8 cellular contexts compared by ENCODE assay signal in genomic region chr16:75516189-75516966, GRCh38. TPM values are rescaled to one million over a fixed set of nuclear protein-coding genes. Genes with fewer than 3 reads are reported as not detected.
DNase-seq lines count a peak whose midpoint lies in the region; ATAC-seq, FAIRE-seq and TF ChIP-seq lines count a peak whose summit lies in the region.
"Not testable (repeated sequence)": the region's sequence is repeated elsewhere in the genome, so short reads cannot be mapped to it uniquely, and the experiment has no call there.

No MANE protein-coding gene starts in this region.

- CTCF ChIA-PET in SK-N-SH (lab: Yijun Ruan, JAX): interaction anchor here (1.1 to 2.2 kb wide), 20 partner anchors 9 to 107 kb away, joined by 3 to 40 read pairs (median 8); partner anchors contain the start of genes ADAT1, CHST6, GABARAPL2 and TMEM170A

- not testable (repeated sequence) for H3K27ac Mint-ChIP-seq in activated naive CD4-positive, alpha-beta T cell treated with anti-CD3 and anti-CD28 coated beads, Interleukin-2, amount 50 U/mL, for 24 hours

- not testable (repeated sequence) for DNase-seq in AG09309 (ENCODE audit: low read depth); HL-60 (ENCODE audit: low read depth in 1 of 2, low spot score in 1 of 2); SK-N-SH; esophagus squamous epithelium (lab: John Stamatoyannopoulos, UW); lower lobe of right lung; small intestine

- H3K27me3 ChIP-seq in HL-60 (ENCODE audit: insufficient read depth, poor library complexity, severe bottlenecking); SK-N-SH (ENCODE audit: insufficient read depth); esophagus squamous epithelium; lower lobe of right lung (ENCODE audit: low read depth); small intestine (ENCODE audit: control insufficient read depth in 2 of 2, insufficient read depth in 2 of 2, low read length in 2 of 2): not testable (repeated sequence)

- H3K4me3 ChIP-seq in AG09309 (ENCODE audit: control insufficient read depth, low read depth, low read length) (peak overlapping the region; percentile 76), HL-60 (replicated peaks; ENCODE audit: insufficient read depth, low read length) (peak overlapping the region; percentile 70), SK-N-SH (ENCODE audit: low read depth in 2 of 2, low read length in 1 of 2) (peak overlapping the region; percentile 66 to 85), esophagus squamous epithelium (peak overlapping the region; percentile 61 to 96 (median 84)), lower lobe of right lung (peak overlapping the region; percentile 96), small intestine (ENCODE audit: low read depth in 1 of 2, low read length in 2 of 2) (peak overlapping the region; percentile 64 to 86)

- not testable (repeated sequence) for TF ChIP-seq EP300 in SK-N-SH (IDR thresholded peaks at IDR 0.05; ENCODE audit: borderline replicate concordance in 1 of 2, low read depth in 1 of 2, low read length in 1 of 2)

- H3K4me3 Mint-ChIP-seq in activated naive CD4-positive, alpha-beta T cell treated with anti-CD3 and anti-CD28 coated beads, Interleukin-2, amount 50 U/mL, for 24 hours: peak overlapping the region; percentile 77

- H4K20me1 ChIP-seq in SK-N-SH (ENCODE audit: insufficient read depth): not testable (repeated sequence)

- H3K9me2 ChIP-seq in SK-N-SH: not testable (repeated sequence)

- not testable (repeated sequence) for H3F3A ChIP-seq in SK-N-SH (replicated peaks; ENCODE audit: insufficient read depth)

- H3K9me3 Mint-ChIP-seq in activated naive CD4-positive, alpha-beta T cell treated with anti-CD3 and anti-CD28 coated beads, Interleukin-2, amount 50 U/mL, for 24 hours: not testable (repeated sequence)

- H3K27ac ChIP-seq in HL-60 (replicated peaks) (peak overlapping the region; percentile 48), SK-N-SH (ENCODE audit: low read depth in 2 of 2, low read length in 1 of 2) (peak overlapping the region; percentile 74 to 78; a peak in 3 of 4 replicates), esophagus squamous epithelium (peak overlapping the region; percentile 88 to 98 (median 96)), lower lobe of right lung (peak overlapping the region; percentile 95), small intestine (ENCODE audit: low read depth in 1 of 2, low read length in 1 of 2) (peak overlapping the region; percentile 70 to 94)

- intact Hi-C loops in esophagus squamous epithelium (cut with DNase I); lower lobe of right lung (cut with DNase I): not testable (repeated sequence)

- not testable (repeated sequence) for TF ChIP-seq POLR2A in esophagus squamous epithelium (IDR thresholded peaks at IDR 0.05)

- not testable (repeated sequence) for H3K79me2 ChIP-seq in SK-N-SH (ENCODE audit: insufficient read depth)

- H3K4me1 Mint-ChIP-seq in activated naive CD4-positive, alpha-beta T cell treated with anti-CD3 and anti-CD28 coated beads, Interleukin-2, amount 50 U/mL, for 24 hours: not testable (repeated sequence)

- peak overlapping the region; percentile 96 for H3K4me2 ChIP-seq in SK-N-SH

- 50% methylated on average over 9 of the region's 42 CpGs for WGBS in SK-N-SH (ENCODE audit: low lambda C conversion rate)
- WGBS in esophagus squamous epithelium, 2 donors: 42 to 60% methylated on average over 6 to 8 of the region's 42 CpGs
- 7 to 11% (median 10%) methylated on average over 32 to 42 of the region's 42 CpGs for WGBS in small intestine, 3 donors

- not testable (repeated sequence) for H3K4me1 ChIP-seq in SK-N-SH (ENCODE audit: control insufficient read depth in 1 of 2, insufficient read depth in 2 of 2, low read depth in 1 of 2, low read length in 1 of 2); lower lobe of right lung; small intestine (ENCODE audit: control insufficient read depth in 2 of 2, insufficient read depth in 1 of 2, low read depth in 1 of 2, low read length in 1 of 2)
- peaks cover 0 to 16% (median 7%) of the 10 kb centered on the region in 3 donors for H3K4me1 ChIP-seq in esophagus squamous epithelium

- H3K9ac ChIP-seq in SK-N-SH: peak overlapping the region; percentile 88

- H3K36me3 Mint-ChIP-seq in activated naive CD4-positive, alpha-beta T cell treated with anti-CD3 and anti-CD28 coated beads, Interleukin-2, amount 50 U/mL, for 24 hours: not testable (repeated sequence)

- not testable (repeated sequence) for FAIRE-seq in small intestine (lab: Jason Lieb, UNC)

- H3K9me3 ChIP-seq in SK-N-SH; esophagus squamous epithelium; lower lobe of right lung; small intestine (ENCODE audit: control insufficient read depth, low read depth): not testable (repeated sequence)

- peak overlapping the region; percentile 88 for H2AFZ ChIP-seq in SK-N-SH (ENCODE audit: low read depth)

- POLR2A ChIA-PET in SK-N-SH (lab: Yijun Ruan, JAX): interaction anchor here (1.1 to 2.0 kb wide), 4 partner anchors 19 to 49 kb away, joined by 3 to 10 read pairs (median 4); partner anchors contain the start of gene GABARAPL2

- H3K27me3 Mint-ChIP-seq in activated naive CD4-positive, alpha-beta T cell treated with anti-CD3 and anti-CD28 coated beads, Interleukin-2, amount 50 U/mL, for 24 hours: not testable (repeated sequence)

- not testable (repeated sequence) for TF ChIP-seq RAD21 in SK-N-SH (IDR thresholded peaks at IDR 0.05; ENCODE audit: low read length)

- peak; percentile 29 for ATAC-seq in GM19395 (IDR thresholded peaks at IDR 0.05; ENCODE audit: unreplicated experiment)
- ATAC-seq in lower lobe of right lung: peak; percentile 64 to 75

- H3K36me3 ChIP-seq in SK-N-SH (replicated peaks in 1 of 2; ENCODE audit: control insufficient read depth in 1 of 2, insufficient read depth in 2 of 2, low read length in 1 of 2); esophagus squamous epithelium; lower lobe of right lung; small intestine (ENCODE audit: control insufficient read depth in 2 of 2, insufficient read depth in 2 of 2, low read length in 2 of 2): not testable (repeated sequence)

- TF ChIP-seq CTCF in AG09309 (IDR thresholded peaks at IDR 0.05; ENCODE audit: control insufficient read depth, insufficient read depth, low read depth, low read length, missing control alignments); HL-60 (IDR thresholded peaks at IDR 0.05; ENCODE audit: insufficient read depth, low read length); SK-N-SH (IDR thresholded peaks at IDR 0.05); esophagus squamous epithelium (IDR thresholded peaks at IDR 0.05); lower lobe of right lung (IDR thresholded peaks at IDR 0.05): not testable (repeated sequence)

RNA-seq across cellular contexts. Expression of gene CHST5, which starts 19.5 kb away (rescaled TPM):
- polyA plus RNA-seq in SK-N-SH (2012; rRNA removed) (0.18 and 0.49 TPM in 2 replicates), small intestine (10 to 100 TPM; 25.7 to 37.7 (median 29.3) TPM)
- 0.01 and 0.10 TPM in 2 replicates for polyA plus RNA-seq in SK-N-SH (2012; cell fraction: cytosol; rRNA removed)
- 0.70 and 0.83 TPM in 2 replicates for polyA plus RNA-seq in SK-N-SH (2012; cell fraction: nucleus; rRNA removed)
- total RNA-seq in esophagus squamous epithelium (under 1 TPM in 1 of 4 donors, not detected in 3; 0.19 TPM), lower lobe of right lung (0.62 TPM)

RNA-seq across cellular contexts. Expression of gene CHST6, which starts 21.1 kb away (rescaled TPM):
- polyA plus RNA-seq in SK-N-SH (2012; rRNA removed): 0.26 and 0.30 TPM in 2 replicates
- 0.17 and 0.19 TPM in 2 replicates for polyA plus RNA-seq in SK-N-SH (2012; cell fraction: cytosol; rRNA removed)
- 0.27 and 0.31 TPM in 2 replicates for polyA plus RNA-seq in SK-N-SH (2012; cell fraction: nucleus; rRNA removed)
- 1 to 10 TPM in 3 of 4 donors, under 1 TPM in 1; 0.97 to 6.9 (median 4.2) TPM for total RNA-seq in esophagus squamous epithelium
- total RNA-seq in lower lobe of right lung: 2.5 TPM
- 10 to 100 TPM in 1 of 3 donors, 1 to 10 TPM in 2; 2.6 to 10.1 (median 7.3) TPM for polyA plus RNA-seq in small intestine

RNA-seq across cellular contexts. Expression of gene TMEM231, which starts 39.7 kb away (rescaled TPM):
- 18.1 and 30.9 TPM in 2 replicates for polyA plus RNA-seq in SK-N-SH (2012; rRNA removed)
- 11.6 and 20.7 TPM in 2 replicates for polyA plus RNA-seq in SK-N-SH (2012; cell fraction: cytosol; rRNA removed)
- polyA plus RNA-seq in SK-N-SH (2012; cell fraction: nucleus; rRNA removed): 18.8 and 24.8 TPM in 2 replicates
- total RNA-seq in esophagus squamous epithelium: 1 to 10 TPM; 1.2 to 4.2 (median 1.9) TPM
- total RNA-seq in lower lobe of right lung: 14.5 TPM
- 1 to 10 TPM; 1.4 to 5.4 (median 2.2) TPM for polyA plus RNA-seq in small intestine

RNA-seq across cellular contexts. Expression of gene GABARAPL2, which starts 49.8 kb away (rescaled TPM):
- 135 and 143 TPM in 2 replicates for polyA plus RNA-seq in SK-N-SH (2012; rRNA removed)
- 180 and 228 TPM in 2 replicates for polyA plus RNA-seq in SK-N-SH (2012; cell fraction: cytosol; rRNA removed)
- 48.5 and 66.0 TPM in 2 replicates for polyA plus RNA-seq in SK-N-SH (2012; cell fraction: nucleus; rRNA removed)
- total RNA-seq in esophagus squamous epithelium: 10 to 100 TPM; 47.4 to 75.0 (median 65.2) TPM
- 120 TPM for total RNA-seq in lower lobe of right lung
- 100 to 1,000 TPM; 130 to 182 (median 150) TPM for polyA plus RNA-seq in small intestine

RNA-seq across cellular contexts. Expression of gene TMEM170A, which starts 51.9 kb away (rescaled TPM):
- polyA plus RNA-seq in SK-N-SH (2012; rRNA removed): 9.2 and 11.0 TPM in 2 replicates
- polyA plus RNA-seq in SK-N-SH (2012; cell fraction: cytosol; rRNA removed): 9.3 and 10.1 TPM in 2 replicates
- polyA plus RNA-seq in SK-N-SH (2012; cell fraction: nucleus; rRNA removed): 9.7 and 11.5 TPM in 2 replicates
- 10 to 100 TPM; 11.6 to 19.8 (median 14.6) TPM for total RNA-seq in esophagus squamous epithelium
- total RNA-seq in lower lobe of right lung: 31.2 TPM
- 10 to 100 TPM in 2 of 3 donors, 1 to 10 TPM in 1; 9.6 to 19.9 (median 11.1) TPM for polyA plus RNA-seq in small intestine
